ENCODE assay signal across 8 cellular contexts in the genomic region with DNA sequence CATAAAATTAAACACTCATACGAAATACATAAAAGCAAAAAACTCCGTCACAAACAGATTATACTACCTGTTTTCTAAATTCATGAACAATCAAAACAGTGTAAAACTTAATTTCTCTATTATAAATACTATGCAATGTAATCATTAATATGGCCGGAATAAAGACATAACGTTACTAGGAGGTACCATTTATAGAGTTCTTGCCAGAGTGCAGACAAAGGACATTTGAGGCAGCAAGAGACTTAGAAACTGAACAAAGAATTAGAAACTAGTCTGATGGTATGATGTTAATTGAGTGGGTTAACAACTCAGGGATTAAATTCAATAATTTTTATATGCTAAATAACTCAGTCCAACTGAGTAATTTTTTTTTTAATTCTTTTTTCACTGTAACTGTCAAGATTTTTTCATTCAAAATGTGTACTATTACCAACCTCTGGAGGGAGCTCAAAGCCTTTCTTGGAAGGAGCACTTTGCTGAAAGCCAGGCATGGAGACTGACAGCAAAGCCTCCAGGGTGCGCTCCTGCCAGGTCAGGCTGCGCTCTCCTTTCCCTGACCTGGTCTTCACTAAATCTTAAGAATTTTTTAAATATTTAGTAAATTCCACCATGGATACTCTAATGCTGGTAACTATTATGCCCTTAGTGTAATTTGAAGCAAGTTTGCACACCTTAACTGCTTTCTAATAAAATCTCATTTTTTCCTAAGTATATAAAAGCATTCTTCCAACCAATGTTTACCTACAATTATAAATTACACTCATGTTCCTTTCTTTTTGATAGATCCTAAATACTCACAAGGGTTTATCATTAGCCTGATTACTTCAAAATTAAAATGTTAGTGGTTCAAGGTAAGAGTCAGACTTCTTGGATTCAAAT. TPM values are rescaled to one million over a fixed set of nuclear protein-coding genes. Genes with fewer than 3 reads are reported as not detected.
DNase-seq lines count a peak whose midpoint lies in the region; ATAC-seq and TF ChIP-seq lines count a peak whose summit lies in the region.

No MANE protein-coding gene starts in this region.

- H3K4me1 Mint-ChIP-seq in activated T-cell treated with anti-CD3 and anti-CD28 coated beads, Interleukin-2, amount 50 U/mL, for 24 hours (ENCODE audit: low read depth) = no peaks in the 10 kb centered on the region
- no peaks in the 10 kb centered on the region for H3K4me1 Mint-ChIP-seq in nephron
- H3K4me1 Mint-ChIP-seq in type B pancreatic cell (ENCODE audit: unreplicated experiment) = no peaks in the 10 kb centered on the region

- no peaks in the 10 kb centered on the region for H3K27me3 Mint-ChIP-seq in activated T-cell treated with anti-CD3 and anti-CD28 coated beads, Interleukin-2, amount 50 U/mL, for 24 hours
- no peaks in the 10 kb centered on the region for H3K27me3 Mint-ChIP-seq in nephron (ENCODE audit: low read depth)
- no peaks in the 10 kb centered on the region for H3K27me3 Mint-ChIP-seq in type B pancreatic cell

- peak; percentile 95 for ATAC-seq in GM19455 (IDR thresholded peaks at IDR 0.05; ENCODE audit: unreplicated experiment)
- ATAC-seq in HG03565 (IDR thresholded peaks at IDR 0.05; ENCODE audit: unreplicated experiment) = peak; percentile 94

- peaks cover 24% of the 10 kb centered on the region for H3K36me3 Mint-ChIP-seq in activated T-cell treated with anti-CD3 and anti-CD28 coated beads, Interleukin-2, amount 50 U/mL, for 24 hours (ENCODE audit: low read depth)
- H3K36me3 Mint-ChIP-seq in nephron (ENCODE audit: low read depth) (peaks cover 8% of the 10 kb centered on the region), type B pancreatic cell (peaks cover 3% of the 10 kb centered on the region)

- TF ChIP-seq CTCF in nephron (IDR thresholded peaks at IDR 0.05; ENCODE audit: unreplicated experiment in 3 of 3) = peak; percentile 75 to 93 (median 78)
- TF ChIP-seq CTCF in type B pancreatic cell (conservative IDR thresholded peaks at IDR 0.05) = peak; percentile 88

- no peak overlapping the region for H3K4me3 Mint-ChIP-seq in activated T-cell treated with anti-CD3 and anti-CD28 coated beads, Interleukin-2, amount 50 U/mL, for 24 hours
- no peak overlapping the region for H3K4me3 Mint-ChIP-seq in nephron
- no peak overlapping the region for H3K4me3 Mint-ChIP-seq in type B pancreatic cell

- no peak overlapping the region for H3K27ac Mint-ChIP-seq in activated T-cell treated with anti-CD3 and anti-CD28 coated beads, Interleukin-2, amount 50 U/mL, for 24 hours
- H3K27ac Mint-ChIP-seq in nephron (no peak overlapping the region), type B pancreatic cell (no peak overlapping the region)

- peak; percentile 78 for DNase-seq in DMS 273 (lab: John Stamatoyannopoulos, UW; ENCODE audit: unreplicated experiment)
- DNase-seq in NCI-H82 (lab: John Stamatoyannopoulos, UW) = peak; percentile 84
- peak; percentile 32 for DNase-seq in activated T-cell treated with anti-CD3 and anti-CD28 coated beads, Interleukin-2, amount 50 U/mL, for 24 hours
- DNase-seq in fibroblast of gingiva (ENCODE audit: low read depth) = peak; percentile 65
- no peak for DNase-seq in type B pancreatic cell (ENCODE audit: extremely low spot score, unreplicated experiment)

- H3K9me3 Mint-ChIP-seq in activated T-cell treated with anti-CD3 and anti-CD28 coated beads, Interleukin-2, amount 50 U/mL, for 24 hours = no peaks in the 10 kb centered on the region
- H3K9me3 Mint-ChIP-seq in nephron (no peaks in the 10 kb centered on the region), type B pancreatic cell (no peaks in the 10 kb centered on the region)

RNA-seq across cellular contexts. Expression of gene WDR35, which starts 34.1 kb away (rescaled TPM):
- total RNA-seq in type B pancreatic cell (ENCODE audit: low replicate concordance) = 4.5 and 15.0 TPM in 2 replicates

RNA-seq across cellular contexts. Expression of gene TTC32, which starts 54.0 kb away (rescaled TPM):
- 14.0 and 19.0 TPM in 2 replicates for total RNA-seq in type B pancreatic cell (ENCODE audit: low replicate concordance)

RNA-seq across cellular contexts. Expression of gene MATN3, which starts 56.7 kb away (rescaled TPM):
- 0.45 and 3.0 TPM in 2 replicates for total RNA-seq in type B pancreatic cell (ENCODE audit: low replicate concordance)
